Comparison of ENCODE assay signal across 9 cellular contexts in genomic region chr6:38594008-38594665, GRCh38.
"Had no signal": no experiment of that assay in that cellular context is flagged by ENCODE, and none has a peak within 500 bp of the region (broad histone marks: within the 10 kb centered on the region; RNA-seq: fewer than 3 reads in every experiment).

No MANE protein-coding gene starts in this region.

- FAIRE-seq: HTR-8/SVneo had no signal

- ATAC-seq: HCT116 had no signal

- H3K9me3 ChIP-seq: HAP-1 had no signal

- H3K27ac Mint-ChIP-seq: HFFc6 had no signal

- H3K27ac ChIP-seq: KMS-11 had no signal

- H3K4me3 ChIP-seq: GM23248, HAP-1 had no signal

- H3K9me3 Mint-ChIP-seq: HFFc6 had no signal

- H3K4me3 Mint-ChIP-seq: HFFc6 had no signal

- H3K36me3 ChIP-seq: HAP-1 had no signal

- H3K9ac ChIP-seq: KMS-11 had no signal

- DNase-seq: GOT3, H7, HFFc6, KBM-7 had no signal

- H3K4me1 ChIP-seq: HAP-1 had no signal

- H3K4me2 ChIP-seq: KMS-11 had no signal
